In the genomic region with DNA sequence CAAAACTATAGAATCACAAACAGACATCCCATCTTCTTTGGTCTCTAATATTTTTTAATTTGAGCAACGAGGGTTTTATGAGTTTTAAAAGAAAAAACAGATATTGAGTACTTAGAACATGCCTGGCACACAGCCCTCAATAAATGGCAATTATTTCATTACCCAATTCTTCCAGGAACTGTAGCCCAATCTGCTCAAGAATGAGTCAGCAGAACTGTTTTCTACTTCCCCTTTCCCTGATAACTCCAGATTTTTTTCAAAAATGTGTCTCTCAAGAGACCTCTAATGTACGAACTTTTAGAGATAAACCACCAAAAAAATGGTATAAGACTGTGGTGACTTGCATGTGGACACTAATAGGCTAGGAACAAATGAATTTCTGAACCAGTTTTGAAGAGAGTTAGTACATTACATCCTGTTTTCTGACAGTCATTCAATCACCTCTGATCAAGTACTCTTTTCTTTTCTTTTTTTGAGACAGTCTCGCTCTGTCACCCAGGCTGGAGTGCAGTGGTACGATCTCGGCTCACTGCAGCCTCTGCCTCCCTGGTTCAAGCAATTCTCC, we compare ENCODE assay signal across 1 cellular context.
TF ChIP-seq lines count a peak whose summit lies in the region.

No MANE protein-coding gene starts in this region.

TF ChIP-seq in IMR-90, 13 proteins besides CTCF, POLR2A, EP300 and RAD21:
- TF ChIP-seq RCOR1 (IDR thresholded peaks at IDR 0.05; ENCODE audit: insufficient replicate concordance, low read length), result no peak
- TF ChIP-seq CHD1 (IDR thresholded peaks at IDR 0.05; ENCODE audit: low read depth, low read length), result no peak
- TF ChIP-seq NFE2L2 (IDR thresholded peaks at IDR 0.05; ENCODE audit: low read depth, low read length), result peak; percentile 91
- no peak for TF ChIP-seq BHLHE40 (IDR thresholded peaks at IDR 0.05; ENCODE audit: low read depth, low read length)
- peak; percentile 35; the same call in 1 of the 2 replicates for TF ChIP-seq MAFK (IDR thresholded peaks at IDR 0.05; ENCODE audit: low read depth, low read length)
